In genomic region chr21:41639336-41639735, GRCh38 we compare ENCODE assay signal across 22 cellular contexts.
"Had no signal": no experiment of that assay in that cellular context is flagged by ENCODE, and none has a peak within 500 bp of the region (broad histone marks: within the 10 kb centered on the region; RNA-seq: fewer than 3 reads in every experiment).

No MANE protein-coding gene starts in this region.

- H3K9me3 ChIP-seq: pancreas, prostate gland, testis had no signal

- DNase-seq: cortex of kidney; dorsolateral prefrontal cortex; effector CD8-positive, alpha-beta T cell; foreskin melanocyte; head of caudate nucleus; kidney; left cardiac atrium; left ventricle myocardium inferior; natural killer cell; occipital lobe; pancreas; retina; sigmoid colon; stimulated activated CD4-positive, alpha-beta T cell treated with anti-CD3 and anti-CD28 coated beads, Interleukin-2, amount 100 ng/mL, for 24 hours; stimulated activated CD4-positive, alpha-beta T cell treated with anti-CD3 and anti-CD28 coated beads, Interleukin-4, amount 100 ng/mL, for 4 hours; stimulated activated naive B cell treated with anti-CD40 and anti-IgM and Interleukin-4, amounts not matched to agents 10 μg/mL and 1 μg/mL and 100 μg/mL, for 72 hours; stimulated activated naive CD8-positive, alpha-beta T cell treated with anti-CD3 and anti-CD28 coated beads, Interleukin-15, amount 100 ng/mL, for 72 hours; testis had no signal

- H3K4me1 ChIP-seq: pancreas, prostate gland, testis had no signal

- H3K27me3 ChIP-seq: dorsolateral prefrontal cortex, hepatocyte, pancreas, sigmoid colon, testis, tibial nerve had no signal

- FAIRE-seq: kidney, pancreas had no signal

- H3K27ac ChIP-seq: dorsolateral prefrontal cortex, hepatocyte, left ventricle myocardium inferior, pancreas, prostate gland, skin epidermis, testis, tibial nerve had no signal

- H3K36me3 ChIP-seq: left ventricle myocardium inferior, pancreas, prostate gland, sigmoid colon, tibial nerve had no signal

- H3K4me2 ChIP-seq: hepatocyte had no signal

- H2AFZ ChIP-seq: hepatocyte had no signal

- H3K79me2 ChIP-seq: hepatocyte had no signal

- H3K4me3 ChIP-seq: dorsolateral prefrontal cortex, hepatocyte, left ventricle myocardium inferior, pancreas, prostate gland, sigmoid colon, skin epidermis, testis, tibial nerve had no signal

- ATAC-seq: natural killer cell; pancreas; stimulated activated naive B cell treated with anti-CD40 and anti-IgM and Interleukin-4, amounts not matched to agents 10 μg/mL and 1 μg/mL and 100 μg/mL, for 72 hours; stimulated activated naive CD8-positive, alpha-beta T cell treated with anti-CD3 and anti-CD28 coated beads, Interleukin-15, amount 100 ng/mL, for 72 hours had no signal
